In genomic region chr2:119366161-119366648, GRCh38 we compare ENCODE assay signal across 8 cellular contexts. TPM values are rescaled to one million over a fixed set of nuclear protein-coding genes. Genes with fewer than 3 reads are reported as not detected.
DNase-seq lines count a peak whose midpoint lies in the region; ATAC-seq and TF ChIP-seq lines count a peak whose summit lies in the region.

No MANE protein-coding gene starts in this region.

- H3K9me3 ChIP-seq in ovary: no peaks in the 10 kb centered on the region

- peaks cover 24% of the 10 kb centered on the region for H3K36me3 Mint-ChIP-seq in activated T-cell treated with anti-CD3 and anti-CD28 coated beads, Interleukin-2, amount 50 U/mL, for 4 hours (ENCODE audit: insufficient read depth)

- peaks cover 38% of the 10 kb centered on the region for H3K4me1 Mint-ChIP-seq in activated T-cell treated with anti-CD3 and anti-CD28 coated beads, Interleukin-2, amount 50 U/mL, for 4 hours (ENCODE audit: low read depth)

- no peak for DNase-seq in activated T-cell treated with anti-CD3 and anti-CD28 coated beads, Interleukin-2, amount 50 U/mL, for 4 hours
- DNase-seq in activated T-cell treated with anti-CD3 and anti-CD28 coated beads for 4 hours: no peak
- DNase-seq in foreskin fibroblast: peak; percentile 14 to 50
- no peak for DNase-seq in ovary
- no peak for DNase-seq in NCI-H1105 (lab: John Stamatoyannopoulos, UW)

- ATAC-seq in activated T-cell treated with anti-CD3 and anti-CD28 coated beads, Interleukin-2, amount 50 U/mL, for 4 hours: peak; percentile 2
- ATAC-seq in HG03060 (IDR thresholded peaks at IDR 0.05; ENCODE audit: low read depth, unreplicated experiment) (peak; percentile 1), HG02623 (IDR thresholded peaks at IDR 0.05; ENCODE audit: unreplicated experiment) (no peak)

- H3K27me3 Mint-ChIP-seq in activated T-cell treated with anti-CD3 and anti-CD28 coated beads, Interleukin-2, amount 50 U/mL, for 4 hours (ENCODE audit: low read depth): no peaks in the 10 kb centered on the region

- no peak for TF ChIP-seq EP300 in ovary (IDR thresholded peaks at IDR 0.05)

- TF ChIP-seq POLR2A in ovary (IDR thresholded peaks at IDR 0.05): no peak

- peak overlapping the region; percentile 79 to 86 for H3K4me3 ChIP-seq in foreskin fibroblast (ENCODE audit: low read depth in 1 of 2, low read length in 2 of 2)
- peak overlapping the region; percentile 76 for H3K4me3 ChIP-seq in ovary

- 0 to 1% (median 1%) methylated on average over 17 of the region's 17 CpGs for WGBS in ovary, 3 donors

- H3K27ac ChIP-seq in VCaP: peak overlapping the region; percentile 95
- H3K27ac ChIP-seq in ovary: peak overlapping the region; percentile 36 to 73

- TF ChIP-seq CTCF in VCaP (conservative IDR thresholded peaks at IDR 0.05) (no peak), foreskin fibroblast (IDR thresholded peaks at IDR 0.05; ENCODE audit: low read depth, low read length) (no peak), ovary (IDR thresholded peaks at IDR 0.05) (no peak)

- intact Hi-C loops in ovary (cut with DNase I): loop anchor here in 1 of 4 donors (10.0 kb wide), 1 partner anchor 649 kb away; the partner anchor contains the start of gene EPB41L5

- no peaks in the 10 kb centered on the region for H3K27me3 ChIP-seq in ovary

- H3K9me3 Mint-ChIP-seq in activated T-cell treated with anti-CD3 and anti-CD28 coated beads, Interleukin-2, amount 50 U/mL, for 4 hours: no peaks in the 10 kb centered on the region

- H3K36me3 ChIP-seq in ovary: no peaks in the 10 kb centered on the region

- H3K4me1 ChIP-seq in ovary (ENCODE audit: insufficient read depth): peaks cover 10% of the 10 kb centered on the region

- peak overlapping the region; percentile 93 for H3K4me3 Mint-ChIP-seq in activated T-cell treated with anti-CD3 and anti-CD28 coated beads, Interleukin-2, amount 50 U/mL, for 4 hours

RNA-seq across cellular contexts. Expression of gene C2orf76, which starts 0.4 kb away (rescaled TPM):
- total RNA-seq in activated T-cell treated with anti-CD3 and anti-CD28 coated beads, Interleukin-2, amount 50 U/mL, for 4 hours: 10 to 100 TPM; 10.7 to 12.6 (median 10.9) TPM
- total RNA-seq in ovary: 10 to 100 TPM; 12.0 to 16.7 (median 13.2) TPM
- polyA plus RNA-seq in ovary: 10 to 100 TPM; 18.9 to 24.1 TPM

RNA-seq across cellular contexts. Expression of gene DBI, which starts 0.6 kb away (rescaled TPM):
- 10 to 100 TPM; 89.7 to 99.8 (median 93.8) TPM for total RNA-seq in activated T-cell treated with anti-CD3 and anti-CD28 coated beads, Interleukin-2, amount 50 U/mL, for 4 hours
- total RNA-seq in ovary: 10 to 100 TPM; 35.5 to 90.2 (median 49.7) TPM
- 100 to 1,000 TPM; 111 to 243 TPM for polyA plus RNA-seq in ovary

Comparison
In these comparisons a context has a peak if more than half of its experiments do, and no peak if none do; other contexts are left out.
1. DNase-seq: peak in foreskin fibroblast (2 of 2); none in activated T-cell treated with anti-CD3 and anti-CD28 coated beads, Interleukin-2, amount 50 U/mL, for 4 hours (single experiment), activated T-cell treated with anti-CD3 and anti-CD28 coated beads for 4 hours (single experiment), ovary (0 of 5) and NCI-H1105 (single experiment).